ENCODE assay signal across 8 cellular contexts in genomic region chr5:10351199-10351881, GRCh38. TPM values are rescaled to one million over a fixed set of nuclear protein-coding genes. Genes with fewer than 3 reads are reported as not detected.
DNase-seq lines count a peak whose midpoint lies in the region; TF ChIP-seq lines count a peak whose summit lies in the region.

No MANE protein-coding gene starts in this region.

- peak overlapping the region in 5 of 8 donors; percentile 13 to 98 (median 14) for H3K27ac Mint-ChIP-seq in CD8-positive, alpha-beta memory T cell

- H3K27ac ChIP-seq in CD8-positive, alpha-beta memory T cell (ENCODE audit: low read depth, low read length): peak overlapping the region; percentile 91

- H3K9me3 Mint-ChIP-seq in CD8-positive, alpha-beta memory T cell: no peaks in the 10 kb centered on the region

- no peak overlapping the region for H3K4me3 ChIP-seq in CD8-positive, alpha-beta memory T cell (ENCODE audit: low read length)
- no peak overlapping the region for H3K4me3 ChIP-seq in astrocyte of the spinal cord (ENCODE audit: low read depth, low read length)

- peak overlapping the region in 4 of 7 donors; percentile 18 to 99 (median 89) for H3K4me3 Mint-ChIP-seq in CD8-positive, alpha-beta memory T cell

- no peaks in the 10 kb centered on the region for H3K27me3 Mint-ChIP-seq in CD8-positive, alpha-beta memory T cell

- peaks cover 18% of the 10 kb centered on the region for H3K4me1 ChIP-seq in CD8-positive, alpha-beta memory T cell (ENCODE audit: insufficient read depth, low read length)

- TF ChIP-seq CTCF in astrocyte of the spinal cord (IDR thresholded peaks at IDR 0.05; ENCODE audit: low read depth, low read length): no peak

- in situ Hi-C loops in astrocyte of the spinal cord (cut with HindIII; ENCODE audit: low sequenced_read_pairs): no loop called here

- CTCF ChIA-PET in CD8-positive, alpha-beta memory T cell (lab: Charles Lee): no interaction called here

- peaks cover 24 to 35% (median 32%) of the 10 kb centered on the region in 3 donors for H3K4me1 Mint-ChIP-seq in CD8-positive, alpha-beta memory T cell

- DNase-seq in CD8-positive, alpha-beta memory T cell: no peak
- DNase-seq in Kasumi-1 (lab: John Stamatoyannopoulos, UW) (peak; percentile 30 to 40), astrocyte of the spinal cord (ENCODE audit: low read depth, low spot score) (peak; percentile 85), kidney glomerular epithelial cell (lab: John Stamatoyannopoulos, UW) (peak; percentile 44), NOMO-1 treated with dmso at 0.1 percent for 144 hours (lab: John Stamatoyannopoulos, UW; ENCODE audit: unreplicated experiment) (no peak), CD1c-positive myeloid dendritic cell (ENCODE audit: extremely low spot score) (no peak), NCI-H2029 treated with DMSO at 0.1 percent for 48 hours (lab: John Stamatoyannopoulos, UW) (no peak)
- no peak for DNase-seq in stimulated activated CD4-positive, alpha-beta T cell treated with anti-CD3 and anti-CD28 coated beads, Interleukin-4, amount 100 ng/mL, for 1 hour

- peaks cover 0 to 12% (median 0%) of the 10 kb centered on the region in 3 donors for H3K36me3 Mint-ChIP-seq in CD8-positive, alpha-beta memory T cell

- H3K36me3 ChIP-seq in CD8-positive, alpha-beta memory T cell (ENCODE audit: insufficient read depth, low read length): no peaks in the 10 kb centered on the region

- H3K27me3 ChIP-seq in CD8-positive, alpha-beta memory T cell (ENCODE audit: insufficient read depth, low read length, poor library complexity, severe bottlenecking): no peaks in the 10 kb centered on the region

- POLR2A ChIA-PET in CD8-positive, alpha-beta memory T cell (lab: Charles Lee): no interaction called here

- no peaks in the 10 kb centered on the region for H3K9me3 ChIP-seq in CD8-positive, alpha-beta memory T cell (ENCODE audit: low read length)

RNA-seq across cellular contexts. Expression of gene MARCHF6, which starts 2.2 kb away (rescaled TPM):
- 100 to 1,000 TPM; 103 to 110 TPM for total RNA-seq in CD8-positive, alpha-beta memory T cell
- polyA plus RNA-seq in CD8-positive, alpha-beta memory T cell: 54.2 TPM

RNA-seq across cellular contexts. Expression of gene CMBL, which starts 43.6 kb away (rescaled TPM):
- total RNA-seq in CD8-positive, alpha-beta memory T cell: 1 to 10 TPM; 3.7 to 3.8 TPM
- polyA plus RNA-seq in CD8-positive, alpha-beta memory T cell: 0.97 TPM

Comparison
In these comparisons a context has a peak if more than half of its experiments do, and no peak if none do; other contexts are left out.
1. DNase-seq: peak in Kasumi-1 (2 of 2), astrocyte of the spinal cord (single experiment) and kidney glomerular epithelial cell (single experiment); none in CD8-positive, alpha-beta memory T cell (0 of 5), NOMO-1 treated with dmso at 0.1 percent for 144 hours (single experiment), stimulated activated CD4-positive, alpha-beta T cell treated with anti-CD3 and anti-CD28 coated beads, Interleukin-4, amount 100 ng/mL, for 1 hour (single experiment), CD1c-positive myeloid dendritic cell (single experiment) and NCI-H2029 treated with DMSO at 0.1 percent for 48 hours (single experiment).